In genomic region chr11:14411818-14412217, GRCh38 we compare ENCODE assay signal across 14 cellular contexts. TPM values are rescaled to one million over a fixed set of nuclear protein-coding genes. Genes with fewer than 3 reads are reported as not detected.
DNase-seq lines count a peak whose midpoint lies in the region; ATAC-seq and TF ChIP-seq lines count a peak whose summit lies in the region.
"Had no signal": no experiment of that assay in that cellular context is flagged by ENCODE, and none has a peak within 500 bp of the region (broad histone marks: within the 10 kb centered on the region; RNA-seq: fewer than 3 reads in every experiment).

No MANE protein-coding gene starts in this region.

- peaks cover 49% of the 10 kb centered on the region for H3F3A ChIP-seq in GM23248 (ENCODE audit: insufficient read depth)
- peaks cover 7% of the 10 kb centered on the region for H3F3A ChIP-seq in smooth muscle cell (ENCODE audit: low read depth)

- no peaks in the 10 kb centered on the region for H3K9me2 ChIP-seq in GM23248 (ENCODE audit: insufficient read depth)

- ATAC-seq in left ventricle myocardium superior = peak; percentile 67
- ATAC-seq: stimulated activated effector memory CD8-positive, alpha-beta T cell treated with anti-CD3 and anti-CD28 coated beads, Interleukin-12 subunit alpha, Interleukin-12 subunit beta, amount 100 ng/mL, for 72 hours had no signal

- no peaks in the 10 kb centered on the region for H3K9me3 ChIP-seq in GM23248 (ENCODE audit: low read depth)
- H3K9me3 ChIP-seq in skeletal muscle satellite cell (replicated peaks; ENCODE audit: low read length) = no peaks in the 10 kb centered on the region
- no peaks in the 10 kb centered on the region for H3K9me3 ChIP-seq in smooth muscle cell (replicated peaks; ENCODE audit: low read depth)

- no peaks in the 10 kb centered on the region for H3K27me3 ChIP-seq in GM23248 (replicated peaks; ENCODE audit: insufficient read depth)
- H3K27me3 ChIP-seq in skeletal muscle satellite cell (ENCODE audit: control insufficient read depth, insufficient read depth, low read length) = no peaks in the 10 kb centered on the region
- H3K27me3 ChIP-seq in smooth muscle cell (ENCODE audit: low read depth) = peaks cover 13% of the 10 kb centered on the region

- H3K4me1 ChIP-seq in GM23248 (ENCODE audit: insufficient read depth) (peaks cover 60% of the 10 kb centered on the region), skeletal muscle satellite cell (ENCODE audit: control insufficient read depth, insufficient read depth, low read length) (peaks cover 52% of the 10 kb centered on the region), smooth muscle cell (ENCODE audit: low read depth) (peaks cover 8% of the 10 kb centered on the region)

- H3K9ac ChIP-seq in GM23248 (peak overlapping the region; percentile 24; the same call in 1 of the 2 replicates), skeletal muscle satellite cell (ENCODE audit: low read depth, low read length) (peak overlapping the region; percentile 47), smooth muscle cell (ENCODE audit: low read depth) (no peak overlapping the region)

- H2AFZ ChIP-seq in GM23248 = no peak overlapping the region
- no peak overlapping the region for H2AFZ ChIP-seq in smooth muscle cell (ENCODE audit: low read depth)

- H3K27ac ChIP-seq in GM23248 = peak overlapping the region; percentile 87
- peak overlapping the region in 1 of 2 donors; percentile 42 for H3K27ac ChIP-seq in coronary artery
- no peak overlapping the region for H3K27ac ChIP-seq in smooth muscle cell (ENCODE audit: low read depth)

- intact Hi-C loops in left ventricle myocardium superior (cut with micrococcal nuclease) = no loop called here

- 0 out of 2 replicates have a peak, but pooled peaks cover 3% of the 10 kb centered on the region for H3K79me2 ChIP-seq in GM23248 (ENCODE audit: insufficient read depth)
- no peaks in the 10 kb centered on the region for H3K79me2 ChIP-seq in smooth muscle cell (ENCODE audit: low read depth)

- H3K4me2 ChIP-seq in GM23248 (ENCODE audit: unreplicated experiment) (peak overlapping the region; percentile 26), skeletal muscle satellite cell (ENCODE audit: low read length) (peak overlapping the region; percentile 27), smooth muscle cell (no peak overlapping the region)

- TF ChIP-seq CTCF in coronary artery (IDR thresholded peaks at IDR 0.05) (no peak), smooth muscle cell (IDR thresholded peaks at IDR 0.05; ENCODE audit: borderline replicate concordance, insufficient read depth, poor library complexity, severe bottlenecking) (no peak)

- no peaks in the 10 kb centered on the region for H4K20me1 ChIP-seq in GM23248 (ENCODE audit: insufficient read depth)
- H4K20me1 ChIP-seq in smooth muscle cell (ENCODE audit: low read depth) = no peaks in the 10 kb centered on the region

- peak; percentile 96 for DNase-seq in GM23248
- peak; percentile 81 for DNase-seq in amniotic stem cell (lab: John Stamatoyannopoulos, UW)
- DNase-seq in left ventricle myocardium superior = no peak
- DNase-seq in ACHN = no peak
- no peak for DNase-seq in activated gamma-delta T cell (lab: John Stamatoyannopoulos, UW)
- DNase-seq in coronary artery (ENCODE audit: low spot score) = no peak
- no peak for DNase-seq in smooth muscle cell (lab: John Stamatoyannopoulos, UW; ENCODE audit: unreplicated experiment)
- DNase-seq: activated CD4-positive, CD25-positive, alpha-beta regulatory T cell; activated naive CD4-positive, alpha-beta T cell treated with anti-CD3 and anti-CD28 coated beads for 36 hours; DMS79 treated with DMSO at 0.1 percent for 48 hours; GOT3; NCI-H1930 had no signal

- no peaks in the 10 kb centered on the region for H3K36me3 ChIP-seq in GM23248 (ENCODE audit: low read depth)
- no peaks in the 10 kb centered on the region for H3K36me3 ChIP-seq in skeletal muscle satellite cell (ENCODE audit: insufficient read depth, low read length)
- H3K36me3 ChIP-seq in smooth muscle cell (ENCODE audit: low read depth) = no peaks in the 10 kb centered on the region

- in situ Hi-C loops in GM23248 (cut with MboI) = no loop called here
- in situ Hi-C loops in ACHN (cut with HindIII; ENCODE audit: low pct_ligation_motif_present, low pct_unique_long_range_greater_than_20kb, low sequenced_read_pairs) = no loop called here

- H3K4me3 ChIP-seq in GM23248 (no peak overlapping the region), skeletal muscle satellite cell (ENCODE audit: low read length) (no peak overlapping the region), coronary artery (no peak overlapping the region), smooth muscle cell (no peak overlapping the region)

RNA-seq across cellular contexts. Expression of gene RRAS2, which starts 52.8 kb away (rescaled TPM):
- total RNA-seq in GM23248 (2014; rRNA removed; shearing (Covaris generic)) = 328 and 382 TPM in 2 replicates
- 260 and 268 TPM in 2 replicates for polyA plus RNA-seq in GM23248 (2016; fragmentation: Nextera tagmentation; extraction: Ambion mirVana)
- total RNA-seq in left ventricle myocardium superior = 30.6 TPM
- 121 and 166 TPM in 2 replicates for total RNA-seq in skeletal muscle satellite cell (2012; rRNA removed)
- 37.9 and 53.6 TPM in 2 replicates for total RNA-seq in smooth muscle cell
- polyA plus RNA-seq in smooth muscle cell = 27.0 and 27.3 TPM in 2 replicates

Comparison
In these comparisons a context has a peak if more than half of its experiments do, and no peak if none do; other contexts are left out.
1. DNase-seq: peak in GM23248 (single experiment) and amniotic stem cell (single experiment); none in left ventricle myocardium superior (single experiment), ACHN (single experiment), activated gamma-delta T cell (single experiment), coronary artery (single experiment) and smooth muscle cell (single experiment).